ENCODE assay signal across 24 cellular contexts in the genomic region with DNA sequence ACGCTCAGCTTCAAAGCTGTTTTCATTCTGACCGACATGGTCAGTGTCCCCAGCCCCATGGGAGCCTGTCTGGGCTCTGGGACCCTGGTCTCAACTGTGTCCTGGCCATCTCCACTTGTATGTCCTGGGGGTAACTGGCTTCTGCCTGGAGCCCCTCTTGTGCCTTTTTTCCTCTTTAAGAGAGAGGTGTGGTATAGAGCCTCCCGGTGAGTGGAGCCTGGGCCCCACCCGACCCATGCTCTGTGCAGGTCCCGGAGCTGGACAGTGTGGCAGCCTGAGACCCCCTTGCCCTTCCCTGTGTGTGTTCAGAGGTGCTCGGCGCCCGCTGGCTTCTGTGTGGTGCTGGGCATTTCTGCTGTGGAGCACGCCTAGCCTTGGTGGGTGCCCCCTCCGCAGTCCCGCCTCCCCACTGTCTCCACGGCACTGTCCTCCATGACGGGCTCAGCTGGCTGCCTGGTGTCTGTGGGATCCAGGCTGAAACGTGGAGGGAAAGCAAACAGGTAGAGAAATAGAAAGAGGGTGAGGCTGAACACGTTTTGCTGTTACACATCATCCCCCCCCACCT.
"Had no signal": no experiment of that assay in that cellular context is flagged by ENCODE, and none has a peak within 500 bp of the region (broad histone marks: within the 10 kb centered on the region; RNA-seq: fewer than 3 reads in every experiment).

No MANE protein-coding gene starts in this region.

- H3K27me3 Mint-ChIP-seq: activated CD4-positive, alpha-beta memory T cell treated with anti-CD3 and anti-CD28 coated beads, Interleukin-2, amount 10 ng/mL, durations not matched to agents 7 days and 5 days; activated CD4-positive, alpha-beta T cell treated with anti-CD3 and anti-CD28 coated beads, Interleukin-2, amount 10 ng/mL, durations not matched to agents 24 days and 14 days; activated T-cell treated with anti-CD3 and anti-CD28 coated beads, Interleukin-2, amount 50 U/mL, for 24 hours; natural killer cell treated with Interleukin-12 subunit alpha and Interleukin-12 subunit beta and Interleukin-15 and Interleukin-18, amount 100 ng/mL, for 72 hours had no signal

- ATAC-seq: activated naive CD4-positive, alpha-beta T cell treated with anti-CD3 and anti-CD28 coated beads, Interleukin-2, amount 50 U/mL, for 72 hours; gastroesophageal sphincter; mucosa of descending colon; natural killer cell treated with Interleukin-12 subunit alpha and Interleukin-12 subunit beta and Interleukin-15 and Interleukin-18, amount 100 ng/mL, for 72 hours; pancreas; stimulated activated naive CD8-positive, alpha-beta T cell treated with anti-CD3 and anti-CD28 coated beads, Interleukin-15, Interleukin-2, amounts not matched to agents 100 U/mL and 50 U/mL, for 24 hours had no signal

- H3K36me3 Mint-ChIP-seq: activated naive CD4-positive, alpha-beta T cell treated with anti-CD3 and anti-CD28 coated beads, Interleukin-2, amount 50 U/mL, for 72 hours; brain; natural killer cell treated with Interleukin-12 subunit alpha and Interleukin-12 subunit beta and Interleukin-15 and Interleukin-18, amount 100 ng/mL, for 72 hours had no signal

- H3K27ac ChIP-seq: ascending aorta, cardiac muscle cell, gastroesophageal sphincter, pancreas, psoas muscle, testis, transverse colon had no signal

- H3K4me3 Mint-ChIP-seq: activated CD4-positive, alpha-beta memory T cell treated with anti-CD3 and anti-CD28 coated beads, Interleukin-2, amount 10 ng/mL, durations not matched to agents 7 days and 5 days; activated CD4-positive, alpha-beta T cell treated with anti-CD3 and anti-CD28 coated beads, Interleukin-2, amount 10 ng/mL, durations not matched to agents 24 days and 14 days; activated T-cell treated with anti-CD3 and anti-CD28 coated beads, Interleukin-2, amount 50 U/mL, for 24 hours; brain; natural killer cell treated with Interleukin-12 subunit alpha and Interleukin-12 subunit beta and Interleukin-15 and Interleukin-18, amount 100 ng/mL, for 72 hours had no signal

- H3K4me3 ChIP-seq: ascending aorta, cardiac muscle cell, gastroesophageal sphincter, mucosa of descending colon, pancreas, psoas muscle, testis, transverse colon had no signal

- H3K4me1 ChIP-seq: ascending aorta, gastroesophageal sphincter, pancreas, psoas muscle, testis, transverse colon had no signal

- FAIRE-seq: endothelial cell of umbilical vein, keratinocyte, pancreas had no signal

- H3K9me3 ChIP-seq: ascending aorta, gastroesophageal sphincter, mucosa of descending colon, pancreas, psoas muscle, testis, transverse colon had no signal

- H3K36me3 ChIP-seq: ascending aorta, cardiac muscle cell, pancreas, transverse colon had no signal

- H3K4me1 Mint-ChIP-seq: activated CD4-positive, alpha-beta memory T cell treated with anti-CD3 and anti-CD28 coated beads, Interleukin-2, amount 10 ng/mL, durations not matched to agents 7 days and 5 days; activated CD4-positive, alpha-beta T cell treated with anti-CD3 and anti-CD28 coated beads, Interleukin-2, amount 10 ng/mL, durations not matched to agents 24 days and 14 days; brain had no signal

- H3K9me3 Mint-ChIP-seq: activated CD4-positive, alpha-beta memory T cell treated with anti-CD3 and anti-CD28 coated beads, Interleukin-2, amount 10 ng/mL, durations not matched to agents 7 days and 5 days; activated CD4-positive, alpha-beta T cell treated with anti-CD3 and anti-CD28 coated beads, Interleukin-2, amount 10 ng/mL, durations not matched to agents 24 days and 14 days; activated naive CD4-positive, alpha-beta T cell treated with anti-CD3 and anti-CD28 coated beads, Interleukin-2, amount 50 U/mL, for 72 hours; activated T-cell treated with anti-CD3 and anti-CD28 coated beads, Interleukin-2, amount 50 U/mL, for 24 hours; natural killer cell treated with Interleukin-12 subunit alpha and Interleukin-12 subunit beta and Interleukin-15 and Interleukin-18, amount 100 ng/mL, for 72 hours had no signal

- H3K27ac Mint-ChIP-seq: activated CD4-positive, alpha-beta memory T cell treated with anti-CD3 and anti-CD28 coated beads, Interleukin-2, amount 10 ng/mL, durations not matched to agents 7 days and 5 days; activated CD4-positive, alpha-beta T cell treated with anti-CD3 and anti-CD28 coated beads, Interleukin-2, amount 10 ng/mL, durations not matched to agents 24 days and 14 days; activated T-cell treated with anti-CD3 and anti-CD28 coated beads, Interleukin-2, amount 50 U/mL, for 24 hours; natural killer cell treated with Interleukin-12 subunit alpha and Interleukin-12 subunit beta and Interleukin-15 and Interleukin-18, amount 100 ng/mL, for 72 hours had no signal

- H3K27me3 ChIP-seq: ascending aorta, cardiac muscle cell, gastroesophageal sphincter, pancreas, testis, transverse colon had no signal

- DNase-seq: activated CD4-positive, alpha-beta memory T cell treated with anti-CD3 and anti-CD28 coated beads, Interleukin-2, amount 10 ng/mL, durations not matched to agents 7 days and 5 days; activated CD4-positive, alpha-beta T cell treated with anti-CD3 and anti-CD28 coated beads, Interleukin-2, amount 10 ng/mL, durations not matched to agents 24 days and 14 days; activated CD4-positive, CD25-positive, alpha-beta regulatory T cell treated with anti-CD3 and anti-CD28 coated beads, Interleukin-2, amount 50 U/mL, for 72 hours; activated CD8-positive, alpha-beta memory T cell treated with anti-CD3 and anti-CD28 coated beads, Interleukin-2, amount 50 U/mL, for 48 hours; activated gamma-delta T cell; activated T-cell treated with anti-CD3 and anti-CD28 coated beads, Interleukin-2, amount 50 U/mL, for 24 hours; hippocampal formation; mucosa of descending colon; stimulated activated CD4-positive, alpha-beta T cell treated with anti-CD3 and anti-CD28 coated beads, Interleukin-12 subunit alpha, Interleukin-12 subunit beta, amount 100 ng/mL, for 4 hours; stimulated activated CD4-positive, alpha-beta T cell treated with anti-CD3 and anti-CD28 coated beads, Interleukin-4, amount 100 ng/mL, for 1 hour; stimulated activated naive CD8-positive, alpha-beta T cell treated with anti-CD3 and anti-CD28 coated beads, Interleukin-15, Interleukin-2, amounts not matched to agents 100 U/mL and 50 U/mL, for 24 hours; T-helper 2 cell; testis; transverse colon had no signal
